ENCODE assay signal across 8 cellular contexts in genomic region chr6:43926644-43927524, GRCh38.
DNase-seq lines count a peak whose midpoint lies in the region; ATAC-seq and TF ChIP-seq lines count a peak whose summit lies in the region.

No MANE protein-coding gene starts in this region.

- H3K4me3 ChIP-seq in HL-60 (replicated peaks; ENCODE audit: insufficient read depth, low read length) (no peak overlapping the region), epithelial cell of esophagus (ENCODE audit: low read length) (no peak overlapping the region)

- H3K27ac ChIP-seq in HL-60 (replicated peaks) = no peak overlapping the region

- TF ChIP-seq CTCF in HL-60 (IDR thresholded peaks at IDR 0.05; ENCODE audit: insufficient read depth, low read length) = no peak
- TF ChIP-seq CTCF in epithelial cell of esophagus (IDR thresholded peaks at IDR 0.05; ENCODE audit: insufficient read depth, low read depth, low read length, missing control alignments) = no peak
- no peak for TF ChIP-seq CTCF in endothelial cell (IDR thresholded peaks at IDR 0.05; ENCODE audit: unreplicated experiment)

- H3K4me1 Mint-ChIP-seq in endothelial cell (ENCODE audit: unreplicated experiment) = no peaks in the 10 kb centered on the region

- H3K27ac Mint-ChIP-seq in endothelial cell (ENCODE audit: unreplicated experiment) = no peak overlapping the region

- H3K9me3 Mint-ChIP-seq in endothelial cell (ENCODE audit: unreplicated experiment) = no peaks in the 10 kb centered on the region

- DNase-seq in AG08395 (ENCODE audit: low spot score) (peak; percentile 90), HL-60 (ENCODE audit: low read depth in 1 of 2, low spot score in 1 of 2) (peak; percentile 60 to 65), NOMO-1 treated with dmso at 0.1 percent for 144 hours (lab: John Stamatoyannopoulos, UW; ENCODE audit: unreplicated experiment) (peak; percentile 94), epithelial cell of esophagus (ENCODE audit: low read depth) (peak; percentile 95), occipital lobe (lab: John Stamatoyannopoulos, UW) (peak; percentile 20), endothelial cell (ENCODE audit: low spot score) (no peak), epidermal melanocyte (ENCODE audit: insufficient read length, low spot score) (no peak)

- ATAC-seq in HG02759 (IDR thresholded peaks at IDR 0.05; ENCODE audit: unreplicated experiment) = no peak

- no peaks in the 10 kb centered on the region for H3K27me3 ChIP-seq in HL-60 (ENCODE audit: insufficient read depth, poor library complexity, severe bottlenecking)

- H3K4me3 Mint-ChIP-seq in endothelial cell (ENCODE audit: unreplicated experiment) = no peak overlapping the region

- peaks cover 1% of the 10 kb centered on the region for H3K27me3 Mint-ChIP-seq in endothelial cell (ENCODE audit: unreplicated experiment)

- H3K36me3 Mint-ChIP-seq in endothelial cell (ENCODE audit: low read depth, unreplicated experiment) = no peaks in the 10 kb centered on the region

Comparison
In these comparisons a context has a peak if more than half of its experiments do, and no peak if none do; other contexts are left out.
1. DNase-seq: peak in AG08395 (single experiment), HL-60 (2 of 2), NOMO-1 treated with dmso at 0.1 percent for 144 hours (single experiment), epithelial cell of esophagus (single experiment) and occipital lobe (single experiment); none in endothelial cell (single experiment) and epidermal melanocyte (single experiment).